In the genomic region with DNA sequence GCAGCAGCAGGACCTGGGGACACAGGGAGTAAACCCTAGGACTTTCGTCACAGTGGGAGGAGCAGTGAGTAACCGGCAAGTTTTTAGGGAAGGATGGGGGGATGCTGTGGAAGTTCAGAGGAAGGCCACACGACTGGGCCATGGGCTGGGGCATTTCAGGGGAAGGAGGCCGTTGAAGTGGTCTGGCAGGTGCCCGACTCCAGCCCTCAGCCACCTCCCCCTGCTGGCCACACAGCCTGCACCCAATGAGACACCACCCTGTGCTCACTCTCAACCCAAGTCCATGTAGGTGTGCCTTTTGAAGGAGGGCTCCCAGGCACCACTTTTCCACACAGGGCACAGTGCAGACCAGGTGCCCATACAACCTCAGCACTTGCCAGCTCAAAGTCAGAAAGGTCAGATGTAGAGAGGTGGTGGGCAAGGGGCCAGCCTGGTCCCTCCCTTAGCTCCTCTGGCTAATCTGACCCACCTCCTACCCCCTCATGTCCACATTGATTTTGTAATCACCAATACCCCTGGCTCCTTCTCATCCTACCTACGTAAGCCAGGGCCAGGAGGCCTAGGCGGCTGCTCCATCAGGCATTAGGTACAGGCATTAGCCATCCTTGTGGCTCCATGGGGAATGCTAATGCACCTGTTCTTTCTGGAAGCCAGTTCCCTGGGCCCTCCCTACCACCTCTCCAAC, we compare ENCODE assay signal across 19 cellular contexts.
DNase-seq lines count a peak whose midpoint lies in the region; ATAC-seq and TF ChIP-seq lines count a peak whose summit lies in the region.
"Had no signal": no experiment of that assay in that cellular context is flagged by ENCODE, and none has a peak within 500 bp of the region (broad histone marks: within the 10 kb centered on the region; RNA-seq: fewer than 3 reads in every experiment).

No MANE protein-coding gene starts in this region.

- intact Hi-C loops in sigmoid colon (cut with DNase I) (no loop called here), colonic mucosa (cut with DNase I) (no loop called here)

- H2BK15ac ChIP-seq in H9 (ENCODE audit: low read depth, low read length) = no peak overlapping the region

- H3K9ac ChIP-seq in H9 (ENCODE audit: extremely low read depth, insufficient read length, low read length) (no peak overlapping the region), colonic mucosa (ENCODE audit: low read depth in 2 of 2, low read length in 2 of 2) (no peak overlapping the region)
- H3K9ac ChIP-seq: GM23248 had no signal

- H3K79me2 ChIP-seq in H9 (ENCODE audit: insufficient read depth, low read length) = no peaks in the 10 kb centered on the region

- H2AK5ac ChIP-seq in H9 (ENCODE audit: insufficient read length, low read length) = no peak overlapping the region

- no peak overlapping the region for H3K56ac ChIP-seq in H9 (ENCODE audit: insufficient read length, low read depth, low read length)

- no peak for ATAC-seq in GM18861 (IDR thresholded peaks at IDR 0.05; ENCODE audit: unreplicated experiment)
- ATAC-seq: A549, GM12878 had no signal

- no peak overlapping the region for H2AFZ ChIP-seq in H9 (ENCODE audit: low read length)
- H2AFZ ChIP-seq: GM23248 had no signal

- H3K4me1 ChIP-seq in H9 (ENCODE audit: insufficient read depth, low read length) = no peaks in the 10 kb centered on the region
- H3K4me1 ChIP-seq in sigmoid colon = no peaks in the 10 kb centered on the region
- H3K4me1 ChIP-seq in colonic mucosa = no peaks in the 10 kb centered on the region
- H3K4me1 ChIP-seq: A549, BE2C had no signal

- H2BK12ac ChIP-seq in H9 (ENCODE audit: insufficient read length, low read depth, low read length) = no peak overlapping the region

- no peak overlapping the region for H3K23ac ChIP-seq in H9 (ENCODE audit: insufficient read length, low read depth, low read length)

- no peaks in the 10 kb centered on the region; a peak in 1 of 5 replicates for H3K9me3 Mint-ChIP-seq in H9
- H3K9me3 Mint-ChIP-seq: CD4-positive, alpha-beta memory T cell had no signal

- no peak overlapping the region for H4K5ac ChIP-seq in H9 (ENCODE audit: insufficient read length, low read depth, low read length)

- H3K36me3 ChIP-seq in sigmoid colon (no peaks in the 10 kb centered on the region), colonic mucosa (no peaks in the 10 kb centered on the region)
- H3K36me3 ChIP-seq: BE2C had no signal

- no peaks in the 10 kb centered on the region for H3K23me2 ChIP-seq in H9 (ENCODE audit: insufficient read length, low read depth, low read length, poor library complexity, severe bottlenecking)

- no peak overlapping the region for H4K8ac ChIP-seq in H9 (replicated peaks; ENCODE audit: insufficient read length, low read depth, low read length)

- no peak overlapping the region for H3K27ac Mint-ChIP-seq in H9
- H3K27ac Mint-ChIP-seq: CD4-positive, alpha-beta memory T cell had no signal

- H3K27me3 ChIP-seq in H9 (ENCODE audit: insufficient read depth, low read length) (no peaks in the 10 kb centered on the region), sigmoid colon (no peaks in the 10 kb centered on the region), colonic mucosa (no peaks in the 10 kb centered on the region)
- H3K27me3 ChIP-seq: BE2C had no signal

- H3K18ac ChIP-seq in H9 (ENCODE audit: insufficient read length, low read depth, low read length) = no peak overlapping the region

- peak; percentile 39 for DNase-seq in H9
- peak; percentile 58 for DNase-seq in coronary artery (ENCODE audit: low spot score)
- peak; percentile 40 for DNase-seq in sigmoid colon
- no peak for DNase-seq in colonic mucosa
- no peak for DNase-seq in activated effector memory CD4-positive, alpha-beta T cell treated with Interleukin-2 at 50 U/mL for 16 hours
- DNase-seq: BE2C; CD4-positive, alpha-beta memory T cell; COR-L47; DMS153; DND-41; GDM1; GM23248; IMR-90; KBM-7 had no signal

- TF ChIP-seq CTCF in GM12873 (IDR thresholded peaks at IDR 0.05; ENCODE audit: insufficient read depth, low read depth, low read length, missing control alignments) = peak; percentile 23
- TF ChIP-seq CTCF in H9 (conservative IDR thresholded peaks at IDR 0.05) = peak; percentile 20; the same call in 1 of the 3 replicates
- TF ChIP-seq CTCF in coronary artery (IDR thresholded peaks at IDR 0.05) = no peak
- no peak for TF ChIP-seq CTCF in sigmoid colon (IDR thresholded peaks at IDR 0.05)
- no peak for TF ChIP-seq CTCF in colonic mucosa (IDR thresholded peaks at IDR 0.05)

- H3K79me1 ChIP-seq in H9 (ENCODE audit: insufficient read depth, low read depth, low read length, poor library complexity, severe bottlenecking) = no peaks in the 10 kb centered on the region

- TF ChIP-seq EP300 in sigmoid colon (IDR thresholded peaks at IDR 0.05) = no peak

- H3K27me3 Mint-ChIP-seq in H9 (ENCODE audit: low read depth) = no peaks in the 10 kb centered on the region; the same call in none of the 2 replicates

- H3K4me3 Mint-ChIP-seq in H9 = no peak overlapping the region
- H3K4me3 Mint-ChIP-seq: CD4-positive, alpha-beta memory T cell had no signal

- H3K4ac ChIP-seq in H9 (ENCODE audit: low read depth, low read length) = no peak overlapping the region

- H2BK20ac ChIP-seq in H9 (ENCODE audit: low read depth, low read length, poor library complexity, severe bottlenecking) = no peak overlapping the region

- no peak overlapping the region for H3K14ac ChIP-seq in H9 (ENCODE audit: insufficient read depth, low read length)

- H3K4me2 ChIP-seq in H9 (ENCODE audit: insufficient read depth, insufficient read length, low read length) = no peak overlapping the region
- H3K4me2 ChIP-seq: A549 had no signal

- H3K9me3 ChIP-seq in H9 (ENCODE audit: control insufficient read depth, low read depth, low read length) (no peaks in the 10 kb centered on the region), sigmoid colon (no peaks in the 10 kb centered on the region), colonic mucosa (no peaks in the 10 kb centered on the region)
- H3K9me3 ChIP-seq: A549, BE2C had no signal

- no peak overlapping the region for H2BK5ac ChIP-seq in H9 (ENCODE audit: insufficient read length, low read length)

- no peak overlapping the region for H2BK120ac ChIP-seq in H9 (ENCODE audit: low read depth, low read length, poor library complexity, severe bottlenecking)

- no CpG with 5 or more reads among the region's 7 CpGs for WGBS in H9 (ENCODE audit: extremely low coverage, insufficient read length, low lambda C conversion rate)
- 86 to 91% methylated on average over 7 of the region's 7 CpGs for WGBS in sigmoid colon, 2 donors

- no peaks in the 10 kb centered on the region for H4K20me1 ChIP-seq in H9 (ENCODE audit: control insufficient read depth, insufficient read depth, insufficient read length)

- H3T11ph ChIP-seq in H9 (ENCODE audit: low read length) = no peak overlapping the region

- H3K4me3 ChIP-seq in coronary artery (no peak overlapping the region), sigmoid colon (no peak overlapping the region), colonic mucosa (no peak overlapping the region)
- H3K4me3 ChIP-seq: A549, GM12878, GM23248 had no signal

- no peak for TF ChIP-seq POLR2A in sigmoid colon (IDR thresholded peaks at IDR 0.05)

- no peaks in the 10 kb centered on the region; a peak in 1 of 7 replicates for H3K36me3 Mint-ChIP-seq in H9 (ENCODE audit: insufficient read depth in 1 of 3, low read depth in 3 of 3)
- H3K36me3 Mint-ChIP-seq: CD4-positive, alpha-beta memory T cell had no signal

- no peak overlapping the region for H4K91ac ChIP-seq in H9 (ENCODE audit: insufficient read length, low read depth, low read length)

- H3K27ac ChIP-seq in H9 (ENCODE audit: insufficient read length, low read depth, low read length) (no peak overlapping the region), coronary artery (no peak overlapping the region), sigmoid colon (no peak overlapping the region), colonic mucosa (no peak overlapping the region)
- H3K27ac ChIP-seq: A549, C4-2B, GM23248 had no signal

- H3K4me1 Mint-ChIP-seq in H9 = no peaks in the 10 kb centered on the region
- H3K4me1 Mint-ChIP-seq: CD4-positive, alpha-beta memory T cell had no signal

Comparison
In these comparisons a context has a peak if more than half of its experiments do, and no peak if none do; other contexts are left out.
1. CTCF ChIP-seq: peak in GM12873 (single experiment) and H9 (single experiment); none in coronary artery (single experiment), sigmoid colon (0 of 4) and colonic mucosa (single experiment).
2. DNase-seq: peak in H9 (single experiment), coronary artery (single experiment) and sigmoid colon (single experiment); none in colonic mucosa (single experiment) and activated effector memory CD4-positive, alpha-beta T cell treated with Interleukin-2 at 50 U/mL for 16 hours (single experiment).